21 cellular contexts compared by ENCODE assay signal in genomic region chr6:143811492-143812157, GRCh38. TPM values are rescaled to one million over a fixed set of nuclear protein-coding genes. Genes with fewer than 3 reads are reported as not detected.
DNase-seq lines count a peak whose midpoint lies in the region; ATAC-seq, FAIRE-seq and TF ChIP-seq lines count a peak whose summit lies in the region.
"Had no signal": no experiment of that assay in that cellular context is flagged by ENCODE, and none has a peak within 500 bp of the region (broad histone marks: within the 10 kb centered on the region; RNA-seq: fewer than 3 reads in every experiment).

No MANE protein-coding gene starts in this region.

- H3K4me2 ChIP-seq in IMR-90 (ENCODE audit: low read depth, low read length) = no peak overlapping the region
- H3K4me2 ChIP-seq in osteoblast (ENCODE audit: insufficient read depth, low read length) = no peak overlapping the region

- no peak overlapping the region for H3K9ac ChIP-seq in IMR-90 (ENCODE audit: low read depth, low read length)

- intact Hi-C loops in IMR-90 (cut with micrococcal nuclease) = no loop called here
- intact Hi-C loops in naive thymus-derived CD4-positive, alpha-beta T cell (cut with micrococcal nuclease) = no loop called here

- H3K56ac ChIP-seq in IMR-90 (ENCODE audit: extremely low read depth, insufficient read depth, low read length) = no peak overlapping the region

- no peak overlapping the region for H2BK120ac ChIP-seq in IMR-90 (ENCODE audit: low read depth, low read length)

- H2BK15ac ChIP-seq in IMR-90 (ENCODE audit: low read depth, low read length) = no peak overlapping the region; the same call in 2 of the 3 replicates

- BruUV-seq in IMR-90 (replicated peaks; lab: Mats Ljungman, UMichigan) = no TSS peak

- CTCF ChIA-PET in IMR-90 (lab: Yijun Ruan, JAX) = no interaction called here
- CTCF ChIA-PET in naive thymus-derived CD4-positive, alpha-beta T cell (lab: Charles Lee) = no interaction called here

- H3K23ac ChIP-seq in IMR-90 (ENCODE audit: low read depth, low read length) = no peak overlapping the region

- ATAC-seq in IMR-90 (ENCODE audit: low read depth) (no peak), HG03342 (IDR thresholded peaks at IDR 0.05; ENCODE audit: unreplicated experiment) (no peak)
- ATAC-seq in naive thymus-derived CD4-positive, alpha-beta T cell = no peak

- no peaks in the 10 kb centered on the region for H3K79me2 ChIP-seq in osteoblast (ENCODE audit: insufficient read depth, low read length)

- in situ Hi-C loops in IMR-90 (cut with MboI; ENCODE audit: low sequenced_read_pairs) = no loop called here

- no peak overlapping the region for H3K27ac ChIP-seq in IMR-90 (ENCODE audit: insufficient read depth, low read length)
- H3K27ac ChIP-seq in osteoblast (ENCODE audit: low read depth, low read length) = no peak overlapping the region
- no peak overlapping the region for H3K27ac ChIP-seq in naive thymus-derived CD4-positive, alpha-beta T cell (ENCODE audit: low read depth, low read length)

- H3K4ac ChIP-seq in IMR-90 (ENCODE audit: low read depth, low read length) = 0 out of 2 replicates have a peak overlapping the region, but pooled peaks have one; percentile 22

- no peak overlapping the region for H4K8ac ChIP-seq in IMR-90 (ENCODE audit: low read depth in 2 of 2, low read length in 2 of 2)

- H3K4me3 Mint-ChIP-seq in naive thymus-derived CD4-positive, alpha-beta T cell = no peak overlapping the region
- H3K4me3 Mint-ChIP-seq: B cell; CD4-positive, CD25-positive, alpha-beta regulatory T cell; IgD-negative memory B cell had no signal

- H4K20me1 ChIP-seq in IMR-90 (ENCODE audit: insufficient read depth, low read length) (no peaks in the 10 kb centered on the region), osteoblast (ENCODE audit: insufficient read depth, low read length) (no peaks in the 10 kb centered on the region)

- peak; percentile 18 for FAIRE-seq in GM19239 (lab: Jason Lieb, UNC)
- FAIRE-seq: H54 had no signal

- H3K4me1 ChIP-seq in IMR-90 (ENCODE audit: control insufficient read depth, insufficient read depth, low read length) (peaks cover 1% of the 10 kb centered on the region), osteoblast (ENCODE audit: insufficient read depth, low read length) (peaks cover 18% of the 10 kb centered on the region)
- no peaks in the 10 kb centered on the region for H3K4me1 ChIP-seq in naive thymus-derived CD4-positive, alpha-beta T cell (ENCODE audit: control insufficient read depth in 2 of 2, insufficient read depth in 2 of 2, low read length in 2 of 2)
- H3K4me1 ChIP-seq: Caco-2 had no signal

- TF ChIP-seq CTCF in IMR-90 (conservative IDR thresholded peaks at IDR 0.05; ENCODE audit: low read depth, low read length) = no peak
- TF ChIP-seq CTCF in osteoblast (IDR thresholded peaks at IDR 0.05; ENCODE audit: extremely low read depth, low read depth, low read length) = no peak

- H3K9me3 ChIP-seq in IMR-90 (ENCODE audit: control insufficient read depth, insufficient read depth, low read length) = no peaks in the 10 kb centered on the region
- no peaks in the 10 kb centered on the region for H3K9me3 ChIP-seq in osteoblast (ENCODE audit: low read depth, low read length)
- no peaks in the 10 kb centered on the region for H3K9me3 ChIP-seq in naive thymus-derived CD4-positive, alpha-beta T cell (ENCODE audit: control insufficient read depth in 2 of 3, low read length in 3 of 3)
- H3K9me3 ChIP-seq: Caco-2 had no signal

- H3K36me3 ChIP-seq in IMR-90 (ENCODE audit: control insufficient read depth, insufficient read depth, low read length) (peaks cover 9% of the 10 kb centered on the region), osteoblast (ENCODE audit: insufficient read depth, low read length) (peaks cover 3% of the 10 kb centered on the region)
- no peaks in the 10 kb centered on the region for H3K36me3 ChIP-seq in naive thymus-derived CD4-positive, alpha-beta T cell (ENCODE audit: control insufficient read depth in 2 of 3, insufficient read depth in 3 of 3, low read length in 3 of 3)

- H2BK5ac ChIP-seq in IMR-90 (ENCODE audit: low read depth, low read length, poor library complexity, severe bottlenecking) = no peak overlapping the region

- H3K79me1 ChIP-seq in IMR-90 (ENCODE audit: low read depth in 1 of 2, low read length in 2 of 2) = peaks cover 14 to 15% of the 10 kb centered on the region in 2 experiments

- peaks cover 4 to 31% (median 17%) of the 10 kb centered on the region in 5 donors for H3K36me3 Mint-ChIP-seq in naive thymus-derived CD4-positive, alpha-beta T cell

- DNase-seq in GM19239 (ENCODE audit: insufficient read length, low spot score) (no peak), IMR-90 (peak; percentile 26), iris pigment epithelial cell (ENCODE audit: low read depth) (peak; percentile 23), osteoblast (ENCODE audit: insufficient read length, low spot score, missing footprints) (peak; percentile 22), GF-D8 (lab: John Stamatoyannopoulos, UW) (no peak)
- no peak for DNase-seq in naive thymus-derived CD4-positive, alpha-beta T cell
- DNase-seq: Caco-2; CD4-positive, CD25-positive, alpha-beta regulatory T cell; DMS153; NCI-H1417; NCI-H187 treated with DMSO at 0.1 percent for 48 hours; NCI-H69; NK-92 treated with Interleukin-12 subunit alpha and Interleukin-12 subunit beta, amount 100 ng/mL, for 24 hours; SHP77 had no signal

- no peak overlapping the region for H2BK20ac ChIP-seq in IMR-90 (ENCODE audit: low read depth, low read length)

- no peak overlapping the region for H3K4me3 ChIP-seq in IMR-90 (ENCODE audit: insufficient read depth, low read depth, low read length)
- no peak overlapping the region for H3K4me3 ChIP-seq in osteoblast (ENCODE audit: insufficient read depth, low read length)
- no peak overlapping the region for H3K4me3 ChIP-seq in naive thymus-derived CD4-positive, alpha-beta T cell (ENCODE audit: low read length)

- H3K27ac Mint-ChIP-seq in naive thymus-derived CD4-positive, alpha-beta T cell = no peak overlapping the region
- H3K27ac Mint-ChIP-seq: B cell had no signal

- no peak for TF ChIP-seq RAD21 in IMR-90 (IDR thresholded peaks at IDR 0.05; ENCODE audit: low read length)

- no peak overlapping the region for H4K5ac ChIP-seq in IMR-90 (ENCODE audit: low read depth, low read length)

- H2AFZ ChIP-seq in IMR-90 (replicated peaks; ENCODE audit: low read length, poor library complexity) (no peak overlapping the region), osteoblast (ENCODE audit: low read length) (no peak overlapping the region)

- dilution Hi-C loops in IMR-90 (cut with HindIII; ENCODE audit: low sequenced_read_pairs, unreplicated experiment) = no loop called here

- H3K9me1 ChIP-seq in IMR-90 (ENCODE audit: insufficient read depth, low read length) = peaks cover 6% of the 10 kb centered on the region; the same call in 1 of the 2 replicates

- H2AK5ac ChIP-seq in IMR-90 (ENCODE audit: low read depth, low read length) = 0 out of 2 replicates have a peak overlapping the region, but pooled peaks have one; percentile 46

- POLR2A ChIA-PET in IMR-90 (lab: Charles Lee; ENCODE audit: unreplicated experiment) = no interaction called here
- POLR2A ChIA-PET in naive thymus-derived CD4-positive, alpha-beta T cell (lab: Charles Lee) = no interaction called here

- no peak overlapping the region for H4K91ac ChIP-seq in IMR-90 (ENCODE audit: insufficient read depth, low read depth, low read length)

- no CpG with 5 or more reads among the region's 2 CpGs for WGBS in IMR-90 (ENCODE audit: extremely low coverage in 2 of 2, insufficient read length in 1 of 2), 2 experiments

- H3K14ac ChIP-seq in IMR-90 (replicated peaks; ENCODE audit: low read depth, low read length) = no peak overlapping the region

- no peak for TF ChIP-seq POLR2A in IMR-90 (IDR thresholded peaks at IDR 0.05; ENCODE audit: low read depth, low read length)

- H3K27me3 ChIP-seq in IMR-90 (ENCODE audit: control insufficient read depth, insufficient read depth, low read length) = no peaks in the 10 kb centered on the region
- no peaks in the 10 kb centered on the region for H3K27me3 ChIP-seq in osteoblast (ENCODE audit: insufficient read depth, low read length)
- H3K27me3 ChIP-seq in naive thymus-derived CD4-positive, alpha-beta T cell (ENCODE audit: control insufficient read depth in 2 of 2, insufficient read depth in 2 of 2, low read length in 2 of 2) = no peaks in the 10 kb centered on the region

- no peaks in the 10 kb centered on the region for H3K9me3 Mint-ChIP-seq in naive thymus-derived CD4-positive, alpha-beta T cell
- H3K9me3 Mint-ChIP-seq: CD4-positive, CD25-positive, alpha-beta regulatory T cell; IgD-negative memory B cell had no signal

- no peak overlapping the region for H3K18ac ChIP-seq in IMR-90 (ENCODE audit: low read depth, low read length)

- H3K27me3 Mint-ChIP-seq in naive thymus-derived CD4-positive, alpha-beta T cell = no peaks in the 10 kb centered on the region
- H3K27me3 Mint-ChIP-seq: B cell; CD4-positive, CD25-positive, alpha-beta regulatory T cell; IgD-negative memory B cell had no signal

- peaks cover 0 to 12% (median 0%) of the 10 kb centered on the region in 7 donors for H3K4me1 Mint-ChIP-seq in naive thymus-derived CD4-positive, alpha-beta T cell
- H3K4me1 Mint-ChIP-seq: B cell, IgD-negative memory B cell had no signal

- no peak overlapping the region for H2AK9ac ChIP-seq in IMR-90 (replicated peaks; ENCODE audit: low read depth, low read length, poor library complexity)

TF ChIP-seq in IMR-90, 13 proteins besides CTCF, POLR2A, EP300 and RAD21 (continues in another document):
- TF ChIP-seq MXI1 (IDR thresholded peaks at IDR 0.05; ENCODE audit: borderline replicate concordance, low read depth, low read length) = no peak
- TF ChIP-seq NFE2L2 (IDR thresholded peaks at IDR 0.05; ENCODE audit: low read depth, low read length) = no peak

RNA-seq across cellular contexts. Expression of gene LTV1, which starts 31.5 kb away (rescaled TPM):
- total RNA-seq in IMR-90 (2012; rRNA removed) = 11.1 and 26.1 TPM in 2 replicates
- 17.9 and 19.0 TPM in 2 replicates for polyA plus RNA-seq in IMR-90 (2012; rRNA removed)
- 2.8 and 5.1 TPM in 2 replicates for polyA plus RNA-seq in IMR-90 (2012; cell fraction: cytosol; rRNA removed)
- 2.9 and 13.5 TPM in 2 replicates for polyA plus RNA-seq in IMR-90 (2012; cell fraction: nucleus; rRNA removed; ENCODE audit: low replicate concordance)
- 15.3 and 16.6 TPM in 2 replicates for total RNA-seq in osteoblast
- total RNA-seq in naive thymus-derived CD4-positive, alpha-beta T cell = 10 to 100 TPM; 16.5 to 29.6 (median 22.6) TPM
- polyA plus RNA-seq in naive thymus-derived CD4-positive, alpha-beta T cell = 10 to 100 TPM; 20.6 to 23.4 TPM

RNA-seq across cellular contexts. Expression of gene ZC2HC1B, which starts 52.6 kb away (rescaled TPM):
- total RNA-seq in IMR-90 (2012; rRNA removed) = not detected in 2 replicates
- polyA plus RNA-seq in IMR-90 (2012; rRNA removed) = not detected in 2 replicates
- polyA plus RNA-seq in IMR-90 (2012; cell fraction: cytosol; rRNA removed) = not detected in 2 replicates
- 0.08 TPM in 1 of 2 replicates, not detected in the other for polyA plus RNA-seq in IMR-90 (2012; cell fraction: nucleus; rRNA removed; ENCODE audit: low replicate concordance)
- total RNA-seq in osteoblast = not detected in 2 replicates
- total RNA-seq in naive thymus-derived CD4-positive, alpha-beta T cell = under 1 TPM in 1 of 5 experiments, not detected in 4; 0.49 TPM
- polyA plus RNA-seq in naive thymus-derived CD4-positive, alpha-beta T cell = not detected
- total RNA-seq: Caco-2; CD4-positive, CD25-positive, alpha-beta regulatory T cell; LHCN-M2; OCI-LY7 had no signal
- polyA plus RNA-seq: AG04450; CD4-positive, CD25-positive, alpha-beta regulatory T cell; IgD-negative memory B cell had no signal

Comparison
In these comparisons a context has a peak if more than half of its experiments do, and no peak if none do; other contexts are left out.
1. DNase-seq: peak in IMR-90 (single experiment), iris pigment epithelial cell (single experiment) and osteoblast (single experiment); none in GM19239 (single experiment), naive thymus-derived CD4-positive, alpha-beta T cell (0 of 9) and GF-D8 (single experiment).